Comparison of ENCODE assay signal across 10 cellular contexts in genomic region chr12:10668526-10668925, GRCh38. TPM values are rescaled to one million over a fixed set of nuclear protein-coding genes. Genes with fewer than 3 reads are reported as not detected.
DNase-seq lines count a peak whose midpoint lies in the region; ATAC-seq and TF ChIP-seq lines count a peak whose summit lies in the region.
"Had no signal": no experiment of that assay in that cellular context is flagged by ENCODE, and none has a peak within 500 bp of the region (broad histone marks: within the 10 kb centered on the region; RNA-seq: fewer than 3 reads in every experiment).

No MANE protein-coding gene starts in this region.

- no peaks in the 10 kb centered on the region for H3K9me3 ChIP-seq in CD8-positive, alpha-beta T cell (ENCODE audit: low read length)
- no peaks in the 10 kb centered on the region for H3K9me3 ChIP-seq in mucosa of rectum (ENCODE audit: control insufficient read depth in 2 of 2, low read length in 2 of 2)
- no peaks in the 10 kb centered on the region for H3K9me3 ChIP-seq in ovary

- no peak overlapping the region for H3K27ac ChIP-seq in CD8-positive, alpha-beta T cell (ENCODE audit: low read depth, low read length)
- H3K27ac ChIP-seq in mucosa of rectum (ENCODE audit: low read depth in 2 of 2, low read length in 2 of 2) (no peak overlapping the region), ovary (no peak overlapping the region)
- H3K27ac ChIP-seq: foreskin keratinocyte had no signal

- H3K27ac Mint-ChIP-seq in CD8-positive, alpha-beta T cell = peak overlapping the region; percentile 84
- no peak overlapping the region for H3K27ac Mint-ChIP-seq in HFFc6
- H3K27ac Mint-ChIP-seq in activated CD8-positive, alpha-beta T cell treated with anti-CD3 and anti-CD28 coated beads, Interleukin-2, amount 10 ng/mL, durations not matched to agents 7 days and 5 days = no peak overlapping the region

- H3K9me3 Mint-ChIP-seq in CD8-positive, alpha-beta T cell = no peaks in the 10 kb centered on the region
- H3K9me3 Mint-ChIP-seq in HFFc6 = no peaks in the 10 kb centered on the region
- peaks cover 3% of the 10 kb centered on the region for H3K9me3 Mint-ChIP-seq in activated CD8-positive, alpha-beta T cell treated with anti-CD3 and anti-CD28 coated beads, Interleukin-2, amount 10 ng/mL, durations not matched to agents 7 days and 5 days (ENCODE audit: insufficient read depth)

- no peaks in the 10 kb centered on the region for H3K27me3 ChIP-seq in CD8-positive, alpha-beta T cell (ENCODE audit: insufficient read depth, low read length)
- H3K27me3 ChIP-seq in mucosa of rectum (ENCODE audit: control insufficient read depth in 2 of 2, insufficient read depth in 2 of 2, low read length in 2 of 2) (no peaks in the 10 kb centered on the region), ovary (no peaks in the 10 kb centered on the region)
- H3K27me3 ChIP-seq: foreskin keratinocyte had no signal

- no peaks in the 10 kb centered on the region for H3K36me3 Mint-ChIP-seq in CD8-positive, alpha-beta T cell
- peaks cover 3% of the 10 kb centered on the region; the same call in 1 of the 2 replicates for H3K36me3 Mint-ChIP-seq in HFFc6 (ENCODE audit: low read depth)
- H3K36me3 Mint-ChIP-seq in activated CD8-positive, alpha-beta T cell treated with anti-CD3 and anti-CD28 coated beads, Interleukin-2, amount 10 ng/mL, durations not matched to agents 7 days and 5 days (ENCODE audit: low read depth) = peaks cover 13% of the 10 kb centered on the region

- no peak for DNase-seq in CD8-positive, alpha-beta T cell
- DNase-seq in HFFc6 (no peak), AML-193 (lab: John Stamatoyannopoulos, UW) (no peak), ovary (no peak)
- no peak for DNase-seq in activated CD8-positive, alpha-beta T cell treated with anti-CD3 and anti-CD28 coated beads, Interleukin-2, amount 10 ng/mL, durations not matched to agents 7 days and 5 days
- DNase-seq in stimulated activated naive CD4-positive, alpha-beta T cell treated with Interleukin-2 at 50 U/mL for 16 hours (lab: John Stamatoyannopoulos, UW) = no peak
- DNase-seq: effector CD4-positive, alpha-beta T cell; foreskin keratinocyte; KG1 had no signal

- no peak for TF ChIP-seq CTCF in CD8-positive, alpha-beta T cell (IDR thresholded peaks at IDR 0.05)
- TF ChIP-seq CTCF in HFFc6 (IDR thresholded peaks at IDR 0.05) (no peak), ovary (IDR thresholded peaks at IDR 0.05) (no peak)

- no peaks in the 10 kb centered on the region for H3K27me3 Mint-ChIP-seq in CD8-positive, alpha-beta T cell (ENCODE audit: low read depth)
- H3K27me3 Mint-ChIP-seq in HFFc6 (ENCODE audit: insufficient read depth) = no peaks in the 10 kb centered on the region
- H3K27me3 Mint-ChIP-seq in activated CD8-positive, alpha-beta T cell treated with anti-CD3 and anti-CD28 coated beads, Interleukin-2, amount 10 ng/mL, durations not matched to agents 7 days and 5 days (ENCODE audit: low read depth) = peaks cover 13% of the 10 kb centered on the region

- no peak for TF ChIP-seq EP300 in ovary (IDR thresholded peaks at IDR 0.05)

- H3K4me3 Mint-ChIP-seq in CD8-positive, alpha-beta T cell = peak overlapping the region; percentile 86
- peak overlapping the region; percentile 62; the same call in 1 of the 2 replicates for H3K4me3 Mint-ChIP-seq in HFFc6
- H3K4me3 Mint-ChIP-seq in activated CD8-positive, alpha-beta T cell treated with anti-CD3 and anti-CD28 coated beads, Interleukin-2, amount 10 ng/mL, durations not matched to agents 7 days and 5 days = peak overlapping the region; percentile 68

- 69 to 85% (median 74%) methylated on average over 5 of the region's 5 CpGs for WGBS in ovary, 3 donors

- POLR2A ChIA-PET in CD8-positive, alpha-beta T cell (lab: Charles Lee) = interaction anchor here (0.6 to 1.0 kb wide), 3 partner anchors 55 to 515 kb away, joined by 3 read pairs; partner anchors contain the start of gene MAGOHB
- POLR2A ChIA-PET in activated CD8-positive, alpha-beta T cell treated with anti-CD3 and anti-CD28 coated beads, Interleukin-2, amount 10 ng/mL, durations not matched to agents 7 days and 5 days (lab: Charles Lee) = interaction anchor here (1.9 kb wide), 1 partner anchor 55 kb away, joined by 6 read pairs; the partner anchor contains the start of gene MAGOHB

- TF ChIP-seq POLR2A in ovary (IDR thresholded peaks at IDR 0.05) = no peak

- CTCF ChIA-PET in CD8-positive, alpha-beta T cell (lab: Charles Lee) = interaction anchor here (1.3 to 3.8 kb wide), 4 partner anchors 13 to 515 kb away, joined by 4 to 13 read pairs (median 4); no protein-coding TSS in a partner anchor
- CTCF ChIA-PET in activated CD8-positive, alpha-beta T cell treated with anti-CD3 and anti-CD28 coated beads, Interleukin-2, amount 10 ng/mL, durations not matched to agents 7 days and 5 days (lab: Charles Lee) = interaction anchor here (0.8 to 1.7 kb wide), 5 partner anchors 60 to 433 kb away, joined by 3 to 6 read pairs (median 5); no protein-coding TSS in a partner anchor

- intact Hi-C loops in CD8-positive, alpha-beta T cell (cut with DNase I, micrococcal nuclease) = no loop called here
- intact Hi-C loops in ovary (cut with DNase I) = no loop called here

- H3K4me1 Mint-ChIP-seq in CD8-positive, alpha-beta T cell (ENCODE audit: low read depth) = peaks cover 40% of the 10 kb centered on the region
- peaks cover 41% of the 10 kb centered on the region for H3K4me1 Mint-ChIP-seq in HFFc6 (ENCODE audit: low read depth)
- peaks cover 44% of the 10 kb centered on the region for H3K4me1 Mint-ChIP-seq in activated CD8-positive, alpha-beta T cell treated with anti-CD3 and anti-CD28 coated beads, Interleukin-2, amount 10 ng/mL, durations not matched to agents 7 days and 5 days (ENCODE audit: low read depth)

- peaks cover 25% of the 10 kb centered on the region for H3K4me1 ChIP-seq in CD8-positive, alpha-beta T cell (ENCODE audit: insufficient read depth, low read length)
- peaks cover 12 to 27% of the 10 kb centered on the region in 2 donors for H3K4me1 ChIP-seq in mucosa of rectum (ENCODE audit: control insufficient read depth in 2 of 2, insufficient read depth in 2 of 2, low read length in 2 of 2)
- H3K4me1 ChIP-seq in ovary (ENCODE audit: insufficient read depth) = no peaks in the 10 kb centered on the region

- ATAC-seq in CD8-positive, alpha-beta T cell = no peak
- peak; percentile 46 for ATAC-seq in activated CD8-positive, alpha-beta T cell treated with anti-CD3 and anti-CD28 coated beads, Interleukin-2, amount 10 ng/mL, durations not matched to agents 7 days and 5 days
- ATAC-seq: foreskin keratinocyte had no signal

- H3K4me3 ChIP-seq in CD8-positive, alpha-beta T cell (ENCODE audit: low read depth, low read length) = peak overlapping the region; percentile 34
- H3K4me3 ChIP-seq in mucosa of rectum (ENCODE audit: low read length in 2 of 2) (peak overlapping the region; percentile 34 to 50), ovary (no peak overlapping the region)

- H3K9ac ChIP-seq in mucosa of rectum (ENCODE audit: low read depth in 1 of 2, low read length in 2 of 2) = no peak overlapping the region

- H3K36me3 ChIP-seq in CD8-positive, alpha-beta T cell (ENCODE audit: insufficient read depth, low read length) = no peaks in the 10 kb centered on the region
- no peaks in the 10 kb centered on the region for H3K36me3 ChIP-seq in mucosa of rectum (ENCODE audit: control insufficient read depth in 2 of 2, insufficient read depth in 2 of 2, low read length in 2 of 2)
- H3K36me3 ChIP-seq in ovary = no peaks in the 10 kb centered on the region

RNA-seq across cellular contexts. Expression of gene STYK1, which starts 5.3 kb away (rescaled TPM):
- total RNA-seq in CD8-positive, alpha-beta T cell = under 1 TPM; 0.57 to 0.89 TPM
- total RNA-seq in HFFc6 (2021; fragmentation: NEBNext Ultra II Directional; extraction: Animal tissue kit (Norgen Biotek cat#: 25700)) = 1 to 10 TPM; 1.1 to 3.0 (median 1.8) TPM
- total RNA-seq in activated CD8-positive, alpha-beta T cell treated with anti-CD3 and anti-CD28 coated beads, Interleukin-2, amount 10 ng/mL, durations not matched to agents 7 days and 5 days = 1 to 10 TPM; 5.3 to 5.9 TPM
- 1 to 10 TPM in 1 of 7 donors, under 1 TPM in 4, not detected in 2; 0.12 to 1.3 (median 0.33) TPM for total RNA-seq in ovary
- polyA plus RNA-seq in ovary = under 1 TPM; 0.07 to 0.70 TPM

RNA-seq across cellular contexts. Expression of gene YBX3, which starts 54.6 kb away (rescaled TPM):
- total RNA-seq in CD8-positive, alpha-beta T cell = 100 to 1,000 TPM; 257 to 273 TPM
- 100 to 1,000 TPM; 202 to 251 (median 218) TPM for total RNA-seq in HFFc6 (2021; fragmentation: NEBNext Ultra II Directional; extraction: Animal tissue kit (Norgen Biotek cat#: 25700))
- 10 to 100 TPM; 85.4 to 91.9 TPM for total RNA-seq in activated CD8-positive, alpha-beta T cell treated with anti-CD3 and anti-CD28 coated beads, Interleukin-2, amount 10 ng/mL, durations not matched to agents 7 days and 5 days
- 100 to 1,000 TPM; 241 to 404 (median 275) TPM for total RNA-seq in ovary
- 100 to 1,000 TPM; 193 to 302 TPM for polyA plus RNA-seq in ovary

RNA-seq across cellular contexts. Expression of gene MAGOHB, which starts 55.1 kb away (rescaled TPM):
- 1 to 10 TPM; 7.9 to 8.5 TPM for total RNA-seq in CD8-positive, alpha-beta T cell
- 10 to 100 TPM; 40.7 to 50.7 (median 47.4) TPM for total RNA-seq in HFFc6 (2021; fragmentation: NEBNext Ultra II Directional; extraction: Animal tissue kit (Norgen Biotek cat#: 25700))
- total RNA-seq in activated CD8-positive, alpha-beta T cell treated with anti-CD3 and anti-CD28 coated beads, Interleukin-2, amount 10 ng/mL, durations not matched to agents 7 days and 5 days = 10 to 100 TPM; 73.9 to 76.9 TPM
- total RNA-seq in ovary = 10 to 100 TPM in 6 of 7 donors, 1 to 10 TPM in 1; 8.5 to 25.9 (median 19.1) TPM
- 10 to 100 TPM; 14.1 to 20.4 TPM for polyA plus RNA-seq in ovary
